Comparison of ENCODE assay signal across 17 cellular contexts in genomic region chr3:194275721-194276120, GRCh38.
A peak's percentile ranks its signal among the peaks of the same experiment; 100 is the strongest.
DNase-seq lines count a peak whose midpoint lies in the region; ATAC-seq and TF ChIP-seq lines count a peak whose summit lies in the region.
"Had no signal": no experiment of that assay in that cellular context is flagged by ENCODE, and none has a peak within 500 bp of the region (broad histone marks: within the 10 kb centered on the region; RNA-seq: fewer than 3 reads in every experiment).

No MANE protein-coding gene starts in this region.

- TF ChIP-seq POLR2A in gastroesophageal sphincter (IDR thresholded peaks at IDR 0.05): no peak
- no peak for TF ChIP-seq POLR2A in gastrocnemius medialis (IDR thresholded peaks at IDR 0.05)

- TF ChIP-seq CTCF in DND-41 (IDR thresholded peaks at IDR 0.05; ENCODE audit: borderline replicate concordance, extremely low read depth, low read length, poor library complexity, severe bottlenecking) (no peak), gastroesophageal sphincter (IDR thresholded peaks at IDR 0.05) (no peak), gastrocnemius medialis (IDR thresholded peaks at IDR 0.05 in 4 of 5, conservative IDR thresholded peaks at IDR 0.05 in 1 of 5) (no peak), GM13977 (IDR thresholded peaks at IDR 0.05; ENCODE audit: extremely low read depth, insufficient read depth, missing control alignments) (no peak), smooth muscle cell (IDR thresholded peaks at IDR 0.05; ENCODE audit: borderline replicate concordance, insufficient read depth, poor library complexity, severe bottlenecking) (no peak)

- H3K27me3 ChIP-seq in DND-41 (ENCODE audit: insufficient read depth, low read length, poor library complexity) (no peaks in the 10 kb centered on the region), gastroesophageal sphincter (no peaks in the 10 kb centered on the region), gastrocnemius medialis (no peaks in the 10 kb centered on the region), smooth muscle cell (ENCODE audit: low read depth) (no peaks in the 10 kb centered on the region)
- H3K27me3 ChIP-seq: BLaER1 had no signal

- no peak for DNase-seq in DND-41
- DNase-seq in NAMALWA (ENCODE audit: low spot score): peak; percentile 16
- DNase-seq in gastrocnemius medialis: no peak
- no peak for DNase-seq in GM13977 (ENCODE audit: low spot score)
- DNase-seq in smooth muscle cell (lab: John Stamatoyannopoulos, UW; ENCODE audit: unreplicated experiment): no peak
- DNase-seq: activated T-cell treated with anti-CD3 and anti-CD28 coated beads for 4 hours; effector memory CD4-positive, alpha-beta T cell; HFFc6; kidney; naive thymus-derived CD8-positive, alpha-beta T cell; NCI-H1694 had no signal

- TF ChIP-seq EP300 in gastroesophageal sphincter (IDR thresholded peaks at IDR 0.05): no peak

- in situ Hi-C loops in gastrocnemius medialis (cut with MboI; ENCODE audit: low sequenced_read_pairs in 4 of 4) (loop anchor here in 1 of 4 donors (10.0 kb wide), 1 partner anchor 131 kb away; no protein-coding TSS in a partner anchor), GM13977 (cut with MboI; ENCODE audit: low pct_unique_long_range_greater_than_20kb, low sequenced_read_pairs, unreplicated experiment) (no loop called here)

- WGBS in gastroesophageal sphincter (ENCODE audit: low coverage in 1 of 2), 2 donors: 27% methylated on average over 6 of the region's 8 CpGs; no CpG with 5 or more reads in 1 of the 2 donors
- WGBS in smooth muscle cell (ENCODE audit: low lambda C conversion rate): 64% methylated on average over 7 of the region's 8 CpGs

- H3K9me3 ChIP-seq in DND-41 (ENCODE audit: insufficient read depth, low read length, severe bottlenecking) (no peaks in the 10 kb centered on the region), gastroesophageal sphincter (no peaks in the 10 kb centered on the region), gastrocnemius medialis (no peaks in the 10 kb centered on the region), smooth muscle cell (replicated peaks; ENCODE audit: low read depth) (no peaks in the 10 kb centered on the region)
- H3K9me3 ChIP-seq: BLaER1 had no signal

- H3K4me2 ChIP-seq in DND-41 (ENCODE audit: insufficient read depth, low read length): no peak overlapping the region
- H3K4me2 ChIP-seq in smooth muscle cell: no peak overlapping the region
- H3K4me2 ChIP-seq: BLaER1 had no signal

- H2AFZ ChIP-seq in DND-41 (ENCODE audit: low read depth, low read length) (no peak overlapping the region), smooth muscle cell (ENCODE audit: low read depth) (no peak overlapping the region)

- no peak overlapping the region for H3K9ac ChIP-seq in DND-41 (ENCODE audit: low read depth, low read length)
- H3K9ac ChIP-seq in smooth muscle cell (ENCODE audit: low read depth): no peak overlapping the region
- H3K9ac ChIP-seq: BLaER1 had no signal

- H3K4me1 ChIP-seq in DND-41 (ENCODE audit: insufficient read depth, low read length) (peaks cover 16% of the 10 kb centered on the region), gastroesophageal sphincter (peaks cover 17 to 95% (median 38%) of the 10 kb centered on the region in 3 donors), gastrocnemius medialis (peaks cover 43 to 50% of the 10 kb centered on the region in 2 donors), smooth muscle cell (ENCODE audit: low read depth) (peaks cover 48% of the 10 kb centered on the region)

- H3K4me3 ChIP-seq in DND-41 (ENCODE audit: low read depth in 1 of 2, low read length in 2 of 2) (no peak overlapping the region), gastroesophageal sphincter (no peak overlapping the region), gastrocnemius medialis (no peak overlapping the region), smooth muscle cell (no peak overlapping the region)
- H3K4me3 ChIP-seq: BLaER1 had no signal

- intact Hi-C loops in gastrocnemius medialis (cut with DNase I; ENCODE audit: low total_unique reads): loop anchor here (2.0 to 10.0 kb wide), 6 partner anchors 25 to 273 kb away; partner anchors contain the start of gene ATP13A3

- no peak for ATAC-seq in DND-41 (ENCODE audit: insufficient read depth, low read depth)
- ATAC-seq in gastroesophageal sphincter: no peak
- ATAC-seq in gastrocnemius medialis: no peak
- ATAC-seq in HG02973 (IDR thresholded peaks at IDR 0.05; ENCODE audit: unreplicated experiment): no peak
- ATAC-seq in GM18868 (IDR thresholded peaks at IDR 0.05; ENCODE audit: unreplicated experiment): no peak
- ATAC-seq: naive thymus-derived CD8-positive, alpha-beta T cell; SK-N-SH treated with all-trans-retinoic acid at 6 μM for 48 hours had no signal

- H3K27ac ChIP-seq in DND-41 (ENCODE audit: low read length) (peak overlapping the region; percentile 16; the same call in 1 of the 2 replicates), gastroesophageal sphincter (peak overlapping the region; percentile 15 to 86 (median 78)), gastrocnemius medialis (peak overlapping the region; percentile 78 to 88 (median 82)), smooth muscle cell (ENCODE audit: low read depth) (no peak overlapping the region)
- H3K27ac ChIP-seq: BLaER1, VCaP had no signal

- H3F3A ChIP-seq in smooth muscle cell (ENCODE audit: low read depth): peaks cover 16% of the 10 kb centered on the region

- H4K20me1 ChIP-seq in DND-41 (ENCODE audit: insufficient read depth, low read length) (no peaks in the 10 kb centered on the region), smooth muscle cell (ENCODE audit: low read depth) (no peaks in the 10 kb centered on the region)
- H4K20me1 ChIP-seq: BLaER1 had no signal

- H3K36me3 ChIP-seq in DND-41 (ENCODE audit: insufficient read depth, low read length) (no peaks in the 10 kb centered on the region), gastroesophageal sphincter (no peaks in the 10 kb centered on the region), gastrocnemius medialis (no peaks in the 10 kb centered on the region), smooth muscle cell (ENCODE audit: low read depth) (no peaks in the 10 kb centered on the region)
- H3K36me3 ChIP-seq: BLaER1 had no signal

- H3K79me2 ChIP-seq in DND-41 (ENCODE audit: insufficient read depth, low read length): no peaks in the 10 kb centered on the region
- no peaks in the 10 kb centered on the region for H3K79me2 ChIP-seq in smooth muscle cell (ENCODE audit: low read depth)
